ENCODE assay signal across 15 cellular contexts in genomic region chr3:134430950-134431445, GRCh38. TPM values are rescaled to one million over a fixed set of nuclear protein-coding genes. Genes with fewer than 3 reads are reported as not detected.
A peak's percentile ranks its signal among the peaks of the same experiment; 100 is the strongest.
DNase-seq lines count a peak whose midpoint lies in the region; TF ChIP-seq lines count a peak whose summit lies in the region.
"Had no signal": no experiment of that assay in that cellular context is flagged by ENCODE, and none has a peak within 500 bp of the region (broad histone marks: within the 10 kb centered on the region; RNA-seq: fewer than 3 reads in every experiment).

No MANE protein-coding gene starts in this region.

- H3K27me3 Mint-ChIP-seq in HFFc6 (ENCODE audit: insufficient read depth): peaks cover 4% of the 10 kb centered on the region

- H3K4me3 Mint-ChIP-seq in HFFc6: no peak overlapping the region
- H3K4me3 Mint-ChIP-seq: activated CD4-positive, alpha-beta memory T cell treated with anti-CD3 and anti-CD28 coated beads, Interleukin-2, amount 10 ng/mL, durations not matched to agents 7 days and 5 days had no signal

- H3K9me3 Mint-ChIP-seq in HFFc6: no peaks in the 10 kb centered on the region
- H3K9me3 Mint-ChIP-seq: activated CD4-positive, alpha-beta memory T cell treated with anti-CD3 and anti-CD28 coated beads, Interleukin-2, amount 10 ng/mL, durations not matched to agents 7 days and 5 days had no signal

- DNase-seq in DMS53 treated with DMSO at 0.1 percent for 48 hours (lab: John Stamatoyannopoulos, UW; ENCODE audit: unreplicated experiment) (peak; percentile 79), HFFc6 (no peak), NCI-H146 (lab: John Stamatoyannopoulos, UW) (peak; percentile 68), SHP77 (lab: John Stamatoyannopoulos, UW) (peak; percentile 45 to 47), occipital lobe (lab: John Stamatoyannopoulos, UW) (no peak), Kasumi-1 (lab: John Stamatoyannopoulos, UW) (no peak), dermis blood vessel endothelial cell (no peak), T-helper 2 cell (no peak)
- DNase-seq: activated CD4-positive, alpha-beta memory T cell treated with anti-CD3 and anti-CD28 coated beads, Interleukin-2, amount 10 ng/mL, durations not matched to agents 7 days and 5 days; activated effector memory CD4-positive, alpha-beta T cell treated with Interleukin-2 at 50 U/mL for 16 hours; body of pancreas; effector CD4-positive, alpha-beta T cell; GF-D8; HCEC 1CT; NCI-H446 had no signal

- H3K27ac Mint-ChIP-seq in HFFc6: peak overlapping the region; percentile 20; the same call in 1 of the 2 replicates
- H3K27ac Mint-ChIP-seq: activated CD4-positive, alpha-beta memory T cell treated with anti-CD3 and anti-CD28 coated beads, Interleukin-2, amount 10 ng/mL, durations not matched to agents 7 days and 5 days had no signal

- TF ChIP-seq CTCF in HFFc6 (IDR thresholded peaks at IDR 0.05): no peak

- no peaks in the 10 kb centered on the region for H3K36me3 Mint-ChIP-seq in HFFc6 (ENCODE audit: low read depth)

- peaks cover 54% of the 10 kb centered on the region for H3K4me1 Mint-ChIP-seq in HFFc6 (ENCODE audit: low read depth)
- H3K4me1 Mint-ChIP-seq: activated CD4-positive, alpha-beta memory T cell treated with anti-CD3 and anti-CD28 coated beads, Interleukin-2, amount 10 ng/mL, durations not matched to agents 7 days and 5 days had no signal

RNA-seq across cellular contexts. Expression of gene ANAPC13, which starts 54.8 kb away (rescaled TPM):
- total RNA-seq in HFFc6 (2021; fragmentation: NEBNext Ultra II Directional; extraction: Animal tissue kit (Norgen Biotek cat#: 25700)): 100 to 1,000 TPM; 123 to 152 (median 137) TPM
- total RNA-seq in occipital lobe: 43.4 TPM
- total RNA-seq in dermis blood vessel endothelial cell: 80.8 and 87.0 TPM in 2 replicates

RNA-seq across cellular contexts. Expression of gene CEP63, which starts 54.9 kb away (rescaled TPM):
- total RNA-seq in HFFc6 (2021; fragmentation: NEBNext Ultra II Directional; extraction: Animal tissue kit (Norgen Biotek cat#: 25700)): 10 to 100 TPM; 17.3 to 23.3 (median 21.3) TPM
- 20.9 TPM for total RNA-seq in occipital lobe
- 14.0 and 17.5 TPM in 2 replicates for total RNA-seq in dermis blood vessel endothelial cell

RNA-seq across cellular contexts. Expression of gene AMOTL2, which starts 56.8 kb away (rescaled TPM):
- total RNA-seq in HFFc6 (2021; fragmentation: NEBNext Ultra II Directional; extraction: Animal tissue kit (Norgen Biotek cat#: 25700)): 100 to 1,000 TPM; 244 to 311 (median 274) TPM
- total RNA-seq in occipital lobe (73.8 TPM), dermis blood vessel endothelial cell (104 and 130 TPM in 2 replicates)
- total RNA-seq: activated CD4-positive, alpha-beta memory T cell treated with anti-CD3 and anti-CD28 coated beads, Interleukin-2, amount 10 ng/mL, durations not matched to agents 7 days and 5 days had no signal

Comparison
In these comparisons a context has a peak if more than half of its experiments do, and no peak if none do; other contexts are left out.
1. DNase-seq: peak in DMS53 treated with DMSO at 0.1 percent for 48 hours (single experiment), NCI-H146 (single experiment) and SHP77 (2 of 2); none in HFFc6 (single experiment), occipital lobe (single experiment), Kasumi-1 (0 of 2), dermis blood vessel endothelial cell (single experiment) and T-helper 2 cell (0 of 5).